ENCODE assay signal across 9 cellular contexts in the genomic region with DNA sequence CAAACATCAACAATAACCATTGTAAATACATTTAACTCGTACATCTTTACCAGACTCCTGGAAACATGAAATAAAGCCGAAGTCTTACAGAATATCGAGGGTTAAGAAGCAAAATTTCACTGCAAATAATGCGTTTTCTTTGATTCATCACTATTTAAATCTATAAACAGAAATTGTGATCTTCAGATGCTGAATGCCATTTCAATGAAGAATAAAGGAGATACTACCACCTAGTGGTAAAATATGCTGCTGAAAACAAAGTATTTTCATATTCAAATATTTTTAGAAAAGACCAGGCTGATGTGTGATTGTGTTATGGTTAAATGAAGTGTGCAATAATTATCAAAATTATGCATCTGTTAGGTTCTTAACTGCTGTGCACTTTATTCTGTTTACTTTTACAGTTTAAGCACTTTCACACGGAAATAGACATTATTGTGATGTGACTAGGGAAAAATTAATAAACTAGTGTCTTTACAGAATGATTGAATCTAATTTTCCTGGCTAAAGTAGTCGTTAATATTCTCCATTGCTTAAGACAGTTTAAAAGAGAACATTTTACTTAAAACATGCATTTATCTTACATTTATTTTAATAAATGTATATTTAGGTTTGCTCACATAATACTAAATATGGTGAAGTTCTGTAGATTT.
A peak's percentile ranks its signal among the peaks of the same experiment; 100 is the strongest.
DNase-seq lines count a peak whose midpoint lies in the region; ATAC-seq and TF ChIP-seq lines count a peak whose summit lies in the region.
"Had no signal": no experiment of that assay in that cellular context is flagged by ENCODE, and none has a peak within 500 bp of the region (broad histone marks: within the 10 kb centered on the region; RNA-seq: fewer than 3 reads in every experiment).

No MANE protein-coding gene starts in this region.

- H3K27ac ChIP-seq in Karpas-422 (ENCODE audit: low read length) (no peak overlapping the region), ovary (no peak overlapping the region)
- H3K27ac ChIP-seq: neutrophil had no signal

- H3K4me3 Mint-ChIP-seq in endothelial cell (ENCODE audit: unreplicated experiment) = no peak overlapping the region

- H3K9ac ChIP-seq in Karpas-422 (ENCODE audit: low read length) = no peak overlapping the region

- no peak for TF ChIP-seq EP300 in ovary (IDR thresholded peaks at IDR 0.05)

- H3K27ac Mint-ChIP-seq in endothelial cell (ENCODE audit: unreplicated experiment) = no peak overlapping the region

- in situ Hi-C loops in SK-MEL-5 (cut with HindIII; ENCODE audit: low pct_unique_long_range_greater_than_20kb, low sequenced_read_pairs) = no loop called here

- no peaks in the 10 kb centered on the region for H3K36me3 Mint-ChIP-seq in endothelial cell (ENCODE audit: low read depth, unreplicated experiment)

- H4K20me1 ChIP-seq in Karpas-422 (ENCODE audit: insufficient read depth, low read depth, low read length) = no peaks in the 10 kb centered on the region

- intact Hi-C loops in ovary (cut with DNase I) = no loop called here

- no peak overlapping the region for H2AFZ ChIP-seq in Karpas-422 (ENCODE audit: low read length)

- DNase-seq in COR-L47 (lab: John Stamatoyannopoulos, UW) (peak; percentile 59), Karpas-422 (peak; percentile 65), SK-MEL-5 (ENCODE audit: low read depth, low spot score) (peak; percentile 24), kidney epithelial cell (ENCODE audit: low read depth) (no peak), ovary (no peak), endothelial cell (ENCODE audit: low spot score) (no peak)
- no peak for DNase-seq in stimulated activated naive CD4-positive, alpha-beta T cell treated with Interleukin-2 at 50 U/mL for 16 hours (lab: John Stamatoyannopoulos, UW)

- TF ChIP-seq CTCF in kidney epithelial cell (IDR thresholded peaks at IDR 0.05; ENCODE audit: insufficient read depth, low read length, poor library complexity, severe bottlenecking) (peak; percentile 26), ovary (IDR thresholded peaks at IDR 0.05) (no peak), endothelial cell (IDR thresholded peaks at IDR 0.05; ENCODE audit: unreplicated experiment) (no peak)

- WGBS in ovary, 3 donors = 13 to 25% (median 14%) methylated on average over 6 of the region's 6 CpGs

- H3K79me2 ChIP-seq in Karpas-422 (ENCODE audit: low read length) = no peaks in the 10 kb centered on the region

- no peak overlapping the region for H3K4me2 ChIP-seq in Karpas-422 (ENCODE audit: low read depth, low read length, poor library complexity, severe bottlenecking)

- ATAC-seq in HG03432 (IDR thresholded peaks at IDR 0.05; ENCODE audit: unreplicated experiment) = no peak

- no peak for TF ChIP-seq POLR2A in ovary (IDR thresholded peaks at IDR 0.05)

- H3K36me3 ChIP-seq in Karpas-422 (ENCODE audit: insufficient read depth, low read length) (no peaks in the 10 kb centered on the region), kidney epithelial cell (ENCODE audit: control insufficient read depth, insufficient read depth, low read length) (no peaks in the 10 kb centered on the region), ovary (no peaks in the 10 kb centered on the region)
- H3K36me3 ChIP-seq: neutrophil had no signal

- H3K4me1 ChIP-seq in Karpas-422 (ENCODE audit: low read length) = no peaks in the 10 kb centered on the region
- no peaks in the 10 kb centered on the region for H3K4me1 ChIP-seq in ovary (ENCODE audit: insufficient read depth)

- H3K4me3 ChIP-seq in Karpas-422 (ENCODE audit: low read length) = no peak overlapping the region
- no peak overlapping the region for H3K4me3 ChIP-seq in kidney epithelial cell (ENCODE audit: low read depth, low read length)
- no peak overlapping the region for H3K4me3 ChIP-seq in ovary

- H3K9me3 ChIP-seq in Karpas-422 (ENCODE audit: low read length) (peaks cover 2% of the 10 kb centered on the region; the same call in 1 of the 2 replicates), ovary (no peaks in the 10 kb centered on the region)
- H3K9me3 ChIP-seq: neutrophil had no signal

- no peaks in the 10 kb centered on the region for H3K9me2 ChIP-seq in Karpas-422 (replicated peaks; ENCODE audit: insufficient read depth, low read length)

- no peaks in the 10 kb centered on the region for H3K9me3 Mint-ChIP-seq in endothelial cell (ENCODE audit: unreplicated experiment)

- H3K4me1 Mint-ChIP-seq in endothelial cell (ENCODE audit: unreplicated experiment) = peaks cover 3% of the 10 kb centered on the region

- H3K27me3 ChIP-seq in Karpas-422 (ENCODE audit: low read length) (no peaks in the 10 kb centered on the region), kidney epithelial cell (ENCODE audit: control insufficient read depth, insufficient read depth, low read length) (no peaks in the 10 kb centered on the region), ovary (no peaks in the 10 kb centered on the region)
- H3K27me3 ChIP-seq: neutrophil had no signal

- no peaks in the 10 kb centered on the region for H3K27me3 Mint-ChIP-seq in endothelial cell (ENCODE audit: unreplicated experiment)

Comparison
In these comparisons a context has a peak if more than half of its experiments do, and no peak if none do; other contexts are left out.
1. DNase-seq: peak in COR-L47 (single experiment), Karpas-422 (single experiment) and SK-MEL-5 (single experiment); none in kidney epithelial cell (single experiment), ovary (0 of 5), endothelial cell (single experiment) and stimulated activated naive CD4-positive, alpha-beta T cell treated with Interleukin-2 at 50 U/mL for 16 hours (single experiment).